ENCODE assay signal across 10 cellular contexts in the genomic region with DNA sequence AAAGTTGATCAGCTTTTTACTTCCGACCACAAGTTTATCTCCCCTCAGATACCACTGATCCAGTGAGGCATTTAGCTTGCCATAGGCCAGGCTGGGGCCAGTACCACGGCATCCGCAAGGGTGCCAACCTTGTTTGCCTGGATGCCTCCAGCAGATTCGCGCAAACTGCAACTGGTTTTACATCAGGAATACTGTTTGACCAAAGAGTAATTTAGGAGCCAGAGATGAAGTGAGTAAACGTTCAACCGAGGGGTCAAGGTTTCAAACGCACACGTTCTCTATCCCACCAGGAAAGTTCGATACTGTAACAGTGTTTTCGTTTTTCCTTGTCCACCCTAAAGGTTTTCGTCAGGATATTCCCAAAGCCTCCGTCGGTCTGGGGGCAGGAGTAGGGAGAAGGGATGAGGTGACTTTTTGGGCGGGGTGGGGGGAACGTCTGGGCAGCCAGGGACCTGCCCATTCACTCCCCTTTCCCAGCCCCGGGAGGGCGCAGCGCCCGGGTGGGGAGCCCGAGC. TPM values are rescaled to one million over a fixed set of nuclear protein-coding genes. Genes with fewer than 3 reads are reported as not detected.
DNase-seq lines count a peak whose midpoint lies in the region; ATAC-seq, FAIRE-seq and TF ChIP-seq lines count a peak whose summit lies in the region.
"Had no signal": no experiment of that assay in that cellular context is flagged by ENCODE, and none has a peak within 500 bp of the region (broad histone marks: within the 10 kb centered on the region; RNA-seq: fewer than 3 reads in every experiment).

A gene with protein sequence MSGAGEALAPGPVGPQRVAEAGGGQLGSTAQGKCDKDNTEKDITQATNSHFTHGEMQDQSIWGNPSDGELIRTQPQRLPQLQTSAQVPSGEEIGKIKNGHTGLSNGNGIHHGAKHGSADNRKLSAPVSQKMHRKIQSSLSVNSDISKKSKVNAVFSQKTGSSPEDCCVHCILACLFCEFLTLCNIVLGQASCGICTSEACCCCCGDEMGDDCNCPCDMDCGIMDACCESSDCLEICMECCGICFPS (plus strand): TSS at position 459 of the 515 bp plus-strand sequence. CDS start 940 bp downstream, outside the sequence.

- no peak for FAIRE-seq in pancreas (lab: Jason Lieb, UNC)
- FAIRE-seq: G401.6, islet of Langerhans had no signal

- peak within 1 kb of the TSS; percentile 49 to 80 (median 64) for H3K4me3 ChIP-seq in pancreas

- 15 to 18% methylated on average over 18 to 21 of the region's 21 CpGs for WGBS in pancreas, 2 donors

- H3K27me3 ChIP-seq in pancreas, result no peaks in the 10 kb centered on the region

- peaks cover 0 to 9% (median 6%) of the 10 kb centered on the region in 3 donors for H3K4me1 ChIP-seq in pancreas

- no peaks in the 10 kb centered on the region for H3K9me3 ChIP-seq in pancreas

- H3K36me3 ChIP-seq in pancreas, result no peaks in the 10 kb centered on the region

- ATAC-seq in Right ventricle myocardium inferior, result peak; percentile 90
- peak; percentile 19 to 58 (median 48) for ATAC-seq in pancreas

- peak; percentile 47 for DNase-seq in stimulated activated CD4-positive, alpha-beta T cell treated with anti-CD3 and anti-CD28 coated beads, Interleukin-15, amount 100 ng/mL, for 24 hours
- DNase-seq in stimulated activated CD4-positive, alpha-beta T cell treated with anti-CD3 and anti-CD28 coated beads, Interleukin-2, amount 100 ng/mL, for 48 hours, result no peak
- peak; percentile 16 for DNase-seq in activated T-helper 9 cell treated with anti-CD3 and anti-CD28 coated beads, Interleukin-2, amount 50 U/mL, for 16 hours (ENCODE audit: low read depth)
- DNase-seq in Right ventricle myocardium inferior (ENCODE audit: missing footprints) (peak; percentile 64), pancreas (peak in 5 of 6 donors; percentile 30 to 60 (median 40)), GM03348 (ENCODE audit: low spot score) (no peak), NCI-H2029 treated with DMSO at 0.1 percent for 48 hours (lab: John Stamatoyannopoulos, UW) (no peak), hippocampal formation (lab: John Stamatoyannopoulos, UW) (no peak)

- no peak for TF ChIP-seq CTCF in pancreas (IDR thresholded peaks at IDR 0.05)

- peak within 1 kb of the TSS; percentile 58 to 86 (median 68) for H3K27ac ChIP-seq in pancreas

- intact Hi-C loops in Right ventricle myocardium inferior (cut with DNase I) (loop anchor here (1.0 to 10.0 kb wide), 4 partner anchors 63 to 296 kb away; no protein-coding TSS in a partner anchor), pancreas (cut with DNase I) (no loop called here)

RNA-seq across cellular contexts. Expression of the gene that starts here (rescaled TPM):
- total RNA-seq in Right ventricle myocardium inferior (18.3 TPM), pancreas (10 to 100 TPM in 2 of 6 donors, 1 to 10 TPM in 4; 3.5 to 12.3 (median 4.8) TPM)
- 1 to 10 TPM; 3.1 to 5.2 TPM for polyA plus RNA-seq in pancreas

Comparison
In these comparisons a context has a peak if more than half of its experiments do, and no peak if none do; other contexts are left out.
1. DNase-seq: peak in stimulated activated CD4-positive, alpha-beta T cell treated with anti-CD3 and anti-CD28 coated beads, Interleukin-15, amount 100 ng/mL, for 24 hours (single experiment), activated T-helper 9 cell treated with anti-CD3 and anti-CD28 coated beads, Interleukin-2, amount 50 U/mL, for 16 hours (single experiment), Right ventricle myocardium inferior (single experiment) and pancreas (5 of 6); none in stimulated activated CD4-positive, alpha-beta T cell treated with anti-CD3 and anti-CD28 coated beads, Interleukin-2, amount 100 ng/mL, for 48 hours (0 of 2), GM03348 (single experiment), NCI-H2029 treated with DMSO at 0.1 percent for 48 hours (single experiment) and hippocampal formation (0 of 2).